ENCODE assay signal across 12 cellular contexts in the genomic region with DNA sequence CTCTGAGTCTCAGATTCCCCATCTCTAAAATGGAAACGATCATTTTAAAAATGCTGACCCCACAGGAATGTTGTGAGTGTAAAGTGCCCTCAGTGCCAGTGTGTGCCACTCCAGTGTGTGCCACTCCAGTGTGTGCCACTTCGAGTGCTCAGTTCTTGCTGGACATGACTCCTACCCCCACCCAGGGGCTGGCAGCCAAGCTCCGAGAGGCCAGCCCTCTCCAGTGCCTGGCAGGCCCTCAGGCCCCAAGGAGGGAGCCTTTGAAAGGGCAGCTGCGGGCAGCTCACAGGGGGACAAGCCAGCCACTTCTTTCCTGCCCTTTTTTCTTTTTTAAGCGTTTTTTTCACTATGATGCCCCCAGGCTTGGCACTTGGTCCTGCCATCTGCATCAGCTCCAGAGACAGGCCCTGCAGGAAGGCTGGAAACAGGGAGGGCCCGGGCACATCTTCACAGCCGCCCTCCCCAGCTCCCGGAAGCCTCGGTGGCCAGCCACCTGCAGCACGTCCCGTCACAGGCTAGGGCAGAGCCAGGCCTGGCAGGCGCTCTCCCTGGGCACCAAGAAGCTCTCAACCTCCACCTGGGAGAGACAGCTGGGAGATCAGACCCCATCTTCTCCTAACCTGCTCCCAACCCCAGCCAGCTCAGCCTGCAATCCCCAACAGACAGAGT. TPM values are rescaled to one million over a fixed set of nuclear protein-coding genes. Genes with fewer than 3 reads are reported as not detected.
DNase-seq lines count a peak whose midpoint lies in the region; ATAC-seq and TF ChIP-seq lines count a peak whose summit lies in the region.
"Had no signal": no experiment of that assay in that cellular context is flagged by ENCODE, and none has a peak within 500 bp of the region (broad histone marks: within the 10 kb centered on the region; RNA-seq: fewer than 3 reads in every experiment).

No MANE protein-coding gene starts in this region.

- H3K4me2 ChIP-seq in osteoblast (ENCODE audit: insufficient read depth, low read length): no peak overlapping the region

- no peaks in the 10 kb centered on the region for H3K27me3 Mint-ChIP-seq in activated naive CD4-positive, alpha-beta T cell treated with anti-CD3 and anti-CD28 coated beads for 36 hours (ENCODE audit: low read depth)
- H3K27me3 Mint-ChIP-seq in activated T-cell treated with anti-CD3 and anti-CD28 coated beads, Interleukin-2, amount 50 U/mL, for 24 hours: no peaks in the 10 kb centered on the region
- H3K27me3 Mint-ChIP-seq: activated naive CD8-positive, alpha-beta T cell had no signal

- peak; percentile 61 for ATAC-seq in Right ventricle myocardium inferior
- ATAC-seq in heart left ventricle: peak; percentile 61 to 81 (median 69)

- H3K36me3 ChIP-seq in heart left ventricle (peaks cover 0 to 15% (median 3%) of the 10 kb centered on the region in 9 donors), osteoblast (ENCODE audit: insufficient read depth, low read length) (peaks cover 4% of the 10 kb centered on the region)

- no peak overlapping the region for H3K27ac Mint-ChIP-seq in activated naive CD4-positive, alpha-beta T cell treated with anti-CD3 and anti-CD28 coated beads for 36 hours
- no peak overlapping the region for H3K27ac Mint-ChIP-seq in activated T-cell treated with anti-CD3 and anti-CD28 coated beads, Interleukin-2, amount 50 U/mL, for 24 hours

- H3K9me3 Mint-ChIP-seq in activated naive CD4-positive, alpha-beta T cell treated with anti-CD3 and anti-CD28 coated beads for 36 hours: no peaks in the 10 kb centered on the region
- no peaks in the 10 kb centered on the region for H3K9me3 Mint-ChIP-seq in activated T-cell treated with anti-CD3 and anti-CD28 coated beads, Interleukin-2, amount 50 U/mL, for 24 hours

- in situ Hi-C loops in KBM-7 (cut with MboI; ENCODE audit: low pct_unique_long_range_greater_than_20kb, low sequenced_read_pairs): no loop called here

- H4K20me1 ChIP-seq in osteoblast (ENCODE audit: insufficient read depth, low read length): peaks cover 73% of the 10 kb centered on the region

- no peak for TF ChIP-seq POLR2A in heart left ventricle (IDR thresholded peaks at IDR 0.05)

- intact Hi-C loops in Right ventricle myocardium inferior (cut with DNase I): no loop called here
- intact Hi-C loops in cardiac septum (cut with DNase I): no loop called here
- intact Hi-C loops in heart left ventricle (cut with DNase I): no loop called here
- intact Hi-C loops in activated naive CD4-positive, alpha-beta T cell treated with anti-CD3 and anti-CD28 coated beads for 36 hours (cut with micrococcal nuclease): no loop called here

- no peak overlapping the region for H2AFZ ChIP-seq in osteoblast (ENCODE audit: low read length)

- peaks cover 2% of the 10 kb centered on the region for H3K36me3 Mint-ChIP-seq in activated naive CD4-positive, alpha-beta T cell treated with anti-CD3 and anti-CD28 coated beads for 36 hours (ENCODE audit: low read depth)
- peaks cover 29% of the 10 kb centered on the region for H3K36me3 Mint-ChIP-seq in activated T-cell treated with anti-CD3 and anti-CD28 coated beads, Interleukin-2, amount 50 U/mL, for 24 hours (ENCODE audit: low read depth)
- H3K36me3 Mint-ChIP-seq: activated naive CD8-positive, alpha-beta T cell had no signal

- no peaks in the 10 kb centered on the region for H3K27me3 ChIP-seq in heart left ventricle
- no peaks in the 10 kb centered on the region for H3K27me3 ChIP-seq in osteoblast (ENCODE audit: insufficient read depth, low read length)
- H3K27me3 ChIP-seq: Peyer's patch had no signal

- peaks cover 86% of the 10 kb centered on the region for H3K79me2 ChIP-seq in osteoblast (ENCODE audit: insufficient read depth, low read length)

- no peak overlapping the region for H3K4me3 ChIP-seq in heart left ventricle
- no peak overlapping the region for H3K4me3 ChIP-seq in osteoblast (ENCODE audit: insufficient read depth, low read length)
- H3K4me3 ChIP-seq: Peyer's patch had no signal

- DNase-seq in Right ventricle myocardium inferior (ENCODE audit: missing footprints) (no peak), cardiac septum (ENCODE audit: low spot score) (no peak), heart left ventricle (peak in 2 of 5 donors; percentile 69 to 70), osteoblast (ENCODE audit: insufficient read length, low spot score, missing footprints) (peak; percentile 81), T-helper 1 cell (no peak), KBM-7 (no peak)
- DNase-seq in activated naive CD4-positive, alpha-beta T cell treated with anti-CD3 and anti-CD28 coated beads for 36 hours: no peak
- no peak for DNase-seq in activated T-cell treated with anti-CD3 and anti-CD28 coated beads, Interleukin-2, amount 50 U/mL, for 24 hours
- DNase-seq: activated CD4-positive, alpha-beta T cell treated with anti-CD3 and anti-CD28 coated beads for 1 hour; retina had no signal

- TF ChIP-seq CTCF in heart left ventricle (IDR thresholded peaks at IDR 0.05): no peak
- no peak for TF ChIP-seq CTCF in osteoblast (IDR thresholded peaks at IDR 0.05; ENCODE audit: extremely low read depth, low read depth, low read length)

- H3K4me3 Mint-ChIP-seq in activated naive CD4-positive, alpha-beta T cell treated with anti-CD3 and anti-CD28 coated beads for 36 hours: no peak overlapping the region
- H3K4me3 Mint-ChIP-seq in activated T-cell treated with anti-CD3 and anti-CD28 coated beads, Interleukin-2, amount 50 U/mL, for 24 hours: no peak overlapping the region

- CTCF ChIA-PET in activated naive CD4-positive, alpha-beta T cell treated with anti-CD3 and anti-CD28 coated beads for 36 hours (lab: Charles Lee): interaction anchor here (1.0 kb wide), 1 partner anchor 17 kb away, joined by 5 read pairs; no protein-coding TSS in a partner anchor

- H3K27ac ChIP-seq in heart left ventricle: peak overlapping the region in 11 of 12 donors; percentile 23 to 74 (median 52)
- no peak overlapping the region for H3K27ac ChIP-seq in osteoblast (ENCODE audit: low read depth, low read length)

- WGBS in heart left ventricle, 4 donors: 44 to 69% (median 47%) methylated on average over 12 of the region's 12 CpGs

- H3K9me3 ChIP-seq in heart left ventricle (no peaks in the 10 kb centered on the region), osteoblast (ENCODE audit: low read depth, low read length) (no peaks in the 10 kb centered on the region)
- H3K9me3 ChIP-seq: Peyer's patch had no signal

- H3K4me1 ChIP-seq in heart left ventricle (peaks cover 10 to 48% (median 40%) of the 10 kb centered on the region in 12 donors), osteoblast (ENCODE audit: insufficient read depth, low read length) (peaks cover 25% of the 10 kb centered on the region)

- peaks cover 32% of the 10 kb centered on the region for H3K4me1 Mint-ChIP-seq in activated naive CD4-positive, alpha-beta T cell treated with anti-CD3 and anti-CD28 coated beads for 36 hours (ENCODE audit: low read depth)
- H3K4me1 Mint-ChIP-seq in activated T-cell treated with anti-CD3 and anti-CD28 coated beads, Interleukin-2, amount 50 U/mL, for 24 hours (ENCODE audit: low read depth): peaks cover 46% of the 10 kb centered on the region

RNA-seq across cellular contexts. Expression of a gene that starts 29.8 kb away (rescaled TPM):
- total RNA-seq in Right ventricle myocardium inferior (134 TPM), cardiac septum (159 TPM), heart left ventricle (100 to 1,000 TPM in 8 of 9 donors, 10 to 100 TPM in 1; 66.9 to 184 (median 132) TPM), osteoblast (45.2 and 47.1 TPM in 2 replicates)
- polyA plus RNA-seq in heart left ventricle: 10 to 100 TPM; 62.1 to 67.0 TPM
- total RNA-seq in activated naive CD4-positive, alpha-beta T cell treated with anti-CD3 and anti-CD28 coated beads for 36 hours: 100 to 1,000 TPM; 102 TPM
